Comparison of ENCODE assay signal across 29 cellular contexts in the genomic region with DNA sequence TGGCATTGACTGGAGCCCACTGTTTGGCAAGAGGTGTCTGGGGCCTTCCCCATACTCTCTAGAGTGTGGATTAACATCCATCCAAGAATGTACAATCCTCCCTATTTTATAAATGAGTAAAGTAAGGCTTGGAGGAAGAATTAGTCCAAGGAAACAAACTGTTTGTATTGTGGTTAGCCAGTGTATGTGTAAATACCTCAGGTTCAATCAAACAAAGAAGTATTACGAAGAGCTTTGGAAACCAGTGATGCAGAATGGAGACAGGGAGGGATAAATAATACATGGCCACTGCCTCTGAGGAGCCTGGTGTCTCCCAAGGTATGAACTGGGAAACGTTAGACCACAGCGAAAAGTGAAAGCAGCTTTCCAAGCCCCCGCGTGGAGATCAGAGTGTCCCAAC.
"Had no signal": no experiment of that assay in that cellular context is flagged by ENCODE, and none has a peak within 500 bp of the region (broad histone marks: within the 10 kb centered on the region; RNA-seq: fewer than 3 reads in every experiment).

No MANE protein-coding gene starts in this region.

- H3K4me3 ChIP-seq: adrenal gland, Peyer's patch had no signal

- ATAC-seq: activated CD8-positive, alpha-beta T cell treated with anti-CD3 and anti-CD28 coated beads for 36 hours; activated naive CD4-positive, alpha-beta T cell treated with anti-CD3 and anti-CD28 coated beads, Interleukin-2, amount 50 U/mL, for 72 hours; Right ventricle myocardium inferior; SK-N-SH treated with all-trans-retinoic acid at 6 μM for 48 hours had no signal

- H3K9me3 ChIP-seq: adrenal gland, Peyer's patch had no signal

- FAIRE-seq: astrocyte, bronchial epithelial cell had no signal

- DNase-seq: activated CD4-positive, alpha-beta T cell treated with anti-CD3 and anti-CD28 coated beads, Interleukin-2, amount 10 ng/mL, durations not matched to agents 24 days and 14 days; activated CD4-positive, alpha-beta T cell treated with anti-CD3 and anti-CD28 coated beads, Interleukin-2, amount 50 U/mL, for 4 hours; activated CD8-positive, alpha-beta T cell treated with anti-CD3 and anti-CD28 coated beads for 36 hours; activated gamma-delta T cell; activated naive CD4-positive, alpha-beta T cell treated with anti-CD3 and anti-CD28 coated beads for 36 hours; activated T-cell treated with anti-CD3 and anti-CD28 coated beads, Interleukin-2, amount 50 U/mL, for 24 hours; adrenal gland; caudate nucleus; Kasumi-1; KG1; MM.1S; MV-4-11; NCI-H1092; NCI-H1436 treated with DMSO at 0.1 percent for 48 hours; NCI-H1694 treated with DMSO at 0.1 percent for 48 hours; NCI-H2029; NCI-H345; NCI-H524 treated with DMSO at 0.1 percent for 48 hours; Peyer's patch; SIG-M5; T-helper 1 cell; T-helper 2 cell; T-helper 9 cell had no signal

- H3K27ac ChIP-seq: adrenal gland, Peyer's patch, RWPE1 had no signal

- H3K4me1 ChIP-seq: adrenal gland, Peyer's patch had no signal

- H3K36me3 ChIP-seq: adrenal gland, Peyer's patch had no signal
